Comparison of ENCODE assay signal across 8 cellular contexts in genomic region chr6:26033942-26034354, GRCh38. TPM values are rescaled to one million over a fixed set of nuclear protein-coding genes. Genes with fewer than 3 reads are reported as not detected.
A peak's percentile ranks its signal among the peaks of the same experiment; 100 is the strongest.
DNase-seq lines count a peak whose midpoint lies in the region; ATAC-seq and TF ChIP-seq lines count a peak whose summit lies in the region.

No MANE protein-coding gene starts in this region.

- no peaks in the 10 kb centered on the region for H3K9me2 ChIP-seq in SU-DHL-6 (replicated peaks; ENCODE audit: insufficient read depth, low read length)

- peaks cover 6% of the 10 kb centered on the region; the same call in 1 of the 2 replicates for H3K9me3 ChIP-seq in SU-DHL-6 (ENCODE audit: insufficient read depth, low read length)
- H3K9me3 ChIP-seq in endocrine pancreas (ENCODE audit: control insufficient read depth, low read length): no peaks in the 10 kb centered on the region

- no peaks in the 10 kb centered on the region for H4K20me1 ChIP-seq in SU-DHL-6 (ENCODE audit: low read depth, low read length)

- H3K4me2 ChIP-seq in SU-DHL-6 (ENCODE audit: low read depth, low read length, poor library complexity, severe bottlenecking): peak overlapping the region; percentile 65

- no peaks in the 10 kb centered on the region for H3K36me3 ChIP-seq in SU-DHL-6 (ENCODE audit: low read length)
- H3K36me3 ChIP-seq in endocrine pancreas (ENCODE audit: control insufficient read depth, insufficient read depth, low read length): no peaks in the 10 kb centered on the region

- intact Hi-C loops in natural killer cell (cut with micrococcal nuclease): loop anchor here (1.0 kb wide), 2 partner anchors 9 to 22 kb away; a partner anchor contains a TSS

- H3F3A ChIP-seq in SU-DHL-6 (ENCODE audit: insufficient read depth): peaks cover 43% of the 10 kb centered on the region

- no peaks in the 10 kb centered on the region for H3K9me3 Mint-ChIP-seq in natural killer cell

- H3K36me3 Mint-ChIP-seq in natural killer cell: no peaks in the 10 kb centered on the region

- no peaks in the 10 kb centered on the region for H3K79me2 ChIP-seq in SU-DHL-6 (ENCODE audit: insufficient read depth, low read length)

- TF ChIP-seq CTCF in SU-DHL-6 (IDR thresholded peaks at IDR 0.05; ENCODE audit: insufficient read depth, low read length, poor library complexity, severe bottlenecking): no peak
- no peak for TF ChIP-seq CTCF in natural killer cell (IDR thresholded peaks at IDR 0.05)

- H3K27me3 ChIP-seq in SU-DHL-6 (ENCODE audit: low read length): no peaks in the 10 kb centered on the region
- H3K27me3 ChIP-seq in endocrine pancreas (ENCODE audit: control insufficient read depth, insufficient read depth, low read length): no peaks in the 10 kb centered on the region

- no peaks in the 10 kb centered on the region for H3K4me1 ChIP-seq in endocrine pancreas (ENCODE audit: control insufficient read depth, insufficient read depth, low read length)

- H2AFZ ChIP-seq in SU-DHL-6 (ENCODE audit: low read depth, low read length, severe bottlenecking): peak overlapping the region; percentile 35

- H3K4me3 Mint-ChIP-seq in natural killer cell: peak overlapping the region; percentile 96

- H3K27ac ChIP-seq in SU-DHL-6 (ENCODE audit: low read depth, low read length): peak overlapping the region; percentile 92

- no peak for ATAC-seq in natural killer cell
- no peak for ATAC-seq in GM19351 (IDR thresholded peaks at IDR 0.05; ENCODE audit: unreplicated experiment)

- peaks cover 40 to 41% of the 10 kb centered on the region in 2 donors for H3K4me1 Mint-ChIP-seq in natural killer cell

- H3K27me3 Mint-ChIP-seq in natural killer cell (ENCODE audit: low read depth in 2 of 2): no peaks in the 10 kb centered on the region

- no peak overlapping the region for H3K9ac ChIP-seq in SU-DHL-6 (ENCODE audit: low read length)
- no peak overlapping the region for H3K9ac ChIP-seq in endocrine pancreas (ENCODE audit: control insufficient read depth, insufficient read depth, low read length)

- H3K4me3 ChIP-seq in GM08714 (ENCODE audit: low read length) (peak overlapping the region; percentile 64; the same call in 1 of the 2 replicates), SU-DHL-6 (ENCODE audit: insufficient read depth, low read length, poor library complexity, severe bottlenecking) (no peak overlapping the region), endocrine pancreas (ENCODE audit: control insufficient read depth, insufficient read depth, low read length) (peak overlapping the region; percentile 47)

- DNase-seq in natural killer cell: peak; percentile 27
- no peak for DNase-seq in epidermal melanocyte (ENCODE audit: insufficient read length, low spot score)
- DNase-seq in D341Med (ENCODE audit: low spot score): no peak
- DNase-seq in DMS53 (lab: John Stamatoyannopoulos, UW): no peak

- H3K27ac Mint-ChIP-seq in natural killer cell: peak overlapping the region; percentile 94 to 99

RNA-seq across cellular contexts. Expression of gene HFE, which starts 53.3 kb away (rescaled TPM):
- 1 to 10 TPM; 1.5 to 2.3 (median 1.8) TPM for total RNA-seq in natural killer cell
